Comparison of ENCODE assay signal across 22 cellular contexts in genomic region chr20:53530440-53530839, GRCh38.
"Had no signal": no experiment of that assay in that cellular context is flagged by ENCODE, and none has a peak within 500 bp of the region (broad histone marks: within the 10 kb centered on the region; RNA-seq: fewer than 3 reads in every experiment).

No MANE protein-coding gene starts in this region.

- H3K36me3 Mint-ChIP-seq: naive thymus-derived CD8-positive, alpha-beta T cell; neural progenitor cell; stimulated activated effector memory CD8-positive, alpha-beta T cell treated with anti-CD3 and anti-CD28 coated beads, Interleukin-12 subunit alpha, Interleukin-12 subunit beta, amount 100 ng/mL, for 72 hours had no signal

- H3K4me3 Mint-ChIP-seq: naive thymus-derived CD8-positive, alpha-beta T cell; nephron; neural progenitor cell; stimulated activated effector memory CD8-positive, alpha-beta T cell treated with anti-CD3 and anti-CD28 coated beads, Interleukin-12 subunit alpha, Interleukin-12 subunit beta, amount 100 ng/mL, for 72 hours; stimulated activated naive CD8-positive, alpha-beta T cell treated with anti-CD3 and anti-CD28 coated beads, Interleukin-15, Interleukin-2, amounts not matched to agents 100 ng/mL and 50 ng/mL, for 24 hours had no signal

- ATAC-seq: left cardiac atrium; left lobe of liver; left ventricle myocardium superior; naive thymus-derived CD8-positive, alpha-beta T cell; sciatic nerve; stimulated activated effector memory CD8-positive, alpha-beta T cell treated with anti-CD3 and anti-CD28 coated beads, Interleukin-12 subunit alpha, Interleukin-12 subunit beta, amount 100 ng/mL, for 72 hours; upper lobe of right lung had no signal

- FAIRE-seq: keratinocyte, small intestine, urothelium cell line had no signal

- H3K9me3 Mint-ChIP-seq: nephron; neural progenitor cell; stimulated activated effector memory CD8-positive, alpha-beta T cell treated with anti-CD3 and anti-CD28 coated beads, Interleukin-12 subunit alpha, Interleukin-12 subunit beta, amount 100 ng/mL, for 72 hours; stimulated activated naive CD8-positive, alpha-beta T cell treated with anti-CD3 and anti-CD28 coated beads, Interleukin-15, Interleukin-2, amounts not matched to agents 100 ng/mL and 50 ng/mL, for 24 hours had no signal

- H3K27me3 Mint-ChIP-seq: progenitor cell of endocrine pancreas; stimulated activated naive CD8-positive, alpha-beta T cell treated with anti-CD3 and anti-CD28 coated beads, Interleukin-15, Interleukin-2, amounts not matched to agents 100 ng/mL and 50 ng/mL, for 24 hours had no signal

- DNase-seq: hippocampal formation; kidney glomerular epithelial cell; left cardiac atrium; left ventricle myocardium superior; mesenchymal stem cell; naive thymus-derived CD8-positive, alpha-beta T cell; occipital lobe; small intestine; spleen; stimulated activated CD4-positive, alpha-beta T cell treated with anti-CD3 and anti-CD28 coated beads, Interleukin-4, amount 100 ng/mL, for 24 hours; stimulated activated naive CD4-positive, alpha-beta T cell; tibial artery; upper lobe of right lung had no signal

- H3K27ac Mint-ChIP-seq: nephron; neural progenitor cell; progenitor cell of endocrine pancreas; stimulated activated effector memory CD8-positive, alpha-beta T cell treated with anti-CD3 and anti-CD28 coated beads, Interleukin-12 subunit alpha, Interleukin-12 subunit beta, amount 100 ng/mL, for 72 hours; stimulated activated naive CD8-positive, alpha-beta T cell treated with anti-CD3 and anti-CD28 coated beads, Interleukin-15, Interleukin-2, amounts not matched to agents 100 ng/mL and 50 ng/mL, for 24 hours had no signal

- H3K4me1 Mint-ChIP-seq: nephron; neural progenitor cell; stimulated activated effector memory CD8-positive, alpha-beta T cell treated with anti-CD3 and anti-CD28 coated beads, Interleukin-12 subunit alpha, Interleukin-12 subunit beta, amount 100 ng/mL, for 72 hours had no signal
